ENCODE assay signal across 8 cellular contexts in the genomic region with DNA sequence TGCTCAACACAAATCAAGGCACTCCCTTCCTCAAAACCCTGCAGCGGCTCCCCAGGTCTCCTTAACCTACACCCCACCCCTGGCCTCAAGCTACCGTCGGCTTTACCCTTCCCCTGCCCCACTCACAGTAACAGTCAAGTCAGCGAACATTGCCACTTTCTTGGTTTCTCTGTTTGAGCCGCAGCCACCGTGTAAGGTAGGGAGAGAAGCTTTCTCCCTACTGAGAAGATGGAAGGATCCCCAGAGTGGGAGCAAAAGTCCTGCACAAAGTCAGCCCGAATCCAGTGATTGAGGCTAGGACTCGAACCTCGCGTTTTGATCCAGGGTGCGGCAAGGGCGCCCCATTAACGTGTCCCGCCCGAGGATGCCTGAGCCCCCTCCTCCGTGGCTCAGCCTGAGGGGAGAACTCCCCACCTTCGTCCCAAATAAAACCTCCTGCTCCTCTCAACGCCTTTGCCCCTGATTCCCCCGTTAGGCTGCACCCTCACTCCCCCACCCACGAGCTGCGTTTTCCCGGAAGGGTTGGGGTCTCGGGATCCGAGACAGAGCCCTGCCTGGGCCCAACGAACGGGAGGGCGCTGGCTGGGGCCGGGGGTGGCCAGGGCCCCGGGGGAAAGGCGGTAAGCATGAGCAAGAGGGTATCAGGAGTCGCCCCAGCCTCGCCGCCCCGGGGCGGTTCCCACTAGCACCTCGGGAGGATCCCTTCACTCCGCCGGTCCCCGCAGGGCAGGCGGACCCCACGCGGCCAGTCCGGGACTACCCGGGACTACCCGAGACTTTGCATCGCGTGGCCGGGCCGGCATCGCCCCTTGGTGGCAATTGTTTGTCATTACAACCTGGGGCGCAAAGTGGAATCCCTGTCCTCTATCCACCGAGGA. TPM values are rescaled to one million over a fixed set of nuclear protein-coding genes. Genes with fewer than 3 reads are reported as not detected.
A peak's percentile ranks its signal among the peaks of the same experiment; 100 is the strongest.
DNase-seq lines count a peak whose midpoint lies in the region; ATAC-seq, FAIRE-seq and TF ChIP-seq lines count a peak whose summit lies in the region.

No MANE protein-coding gene starts in this region.

- no peak for FAIRE-seq in H54 (lab: Jason Lieb, UNC)

- intact Hi-C loops in transverse colon (cut with DNase I; ENCODE audit: low total_unique reads), result no loop called here

- POLR2A ChIA-PET in BJ (lab: Charles Lee), result no interaction called here

- TF ChIP-seq POLR2A in H54 (IDR thresholded peaks at IDR 0.05; ENCODE audit: low read depth, low read length) (no peak), gastroesophageal sphincter (IDR thresholded peaks at IDR 0.05) (no peak), transverse colon (IDR thresholded peaks at IDR 0.05) (no peak)

- TF ChIP-seq EP300 in gastroesophageal sphincter (IDR thresholded peaks at IDR 0.05) (no peak), transverse colon (IDR thresholded peaks at IDR 0.05; ENCODE audit: low read depth) (no peak)

- CTCF ChIA-PET in BJ (lab: Yijun Ruan, JAX), result interaction anchor here (0.6 to 7.9 kb wide), 17 partner anchors 7 to 176 kb away, joined by 3 to 108 read pairs (median 6); partner anchors contain the start of genes ASB16, NAGS and PPY

- TF ChIP-seq CTCF in BJ (IDR thresholded peaks at IDR 0.05; ENCODE audit: insufficient read depth, low read depth, low read length), result peak; percentile 89
- peak in 3 of 4 experiments; percentile 78 to 90 (median 85) for TF ChIP-seq CTCF in gastroesophageal sphincter (IDR thresholded peaks at IDR 0.05)
- peak; percentile 88 to 91 (median 90) for TF ChIP-seq CTCF in transverse colon (IDR thresholded peaks at IDR 0.05)

- H3K4me1 ChIP-seq in gastroesophageal sphincter, result peaks cover 0 to 13% (median 4%) of the 10 kb centered on the region in 3 donors
- H3K4me1 ChIP-seq in transverse colon, result peaks cover 4 to 8% (median 7%) of the 10 kb centered on the region in 4 donors

- no peaks in the 10 kb centered on the region for H3K9me3 ChIP-seq in gastroesophageal sphincter
- no peaks in the 10 kb centered on the region for H3K9me3 ChIP-seq in transverse colon

- H3K4me3 ChIP-seq in BJ (ENCODE audit: low read depth, low read length) (peak overlapping the region; percentile 33), gastroesophageal sphincter (peak overlapping the region in 1 of 2 donors; percentile 35), transverse colon (peak overlapping the region in 1 of 4 donors; percentile 18)

- in situ Hi-C loops in transverse colon (cut with MboI; ENCODE audit: low pct_ligation_motif_present in 1 of 4, low pct_unique_long_range_greater_than_20kb in 1 of 4, low sequenced_read_pairs in 3 of 4), result loop anchor here in 3 of 4 donors (10.0 to 25.0 kb wide), 2 partner anchors 50 to 107 kb away; partner anchors contain the start of gene PPY (in 3 of the 3)

- ATAC-seq in gastroesophageal sphincter, result peak; percentile 83

- 12 to 46% methylated on average over 4 to 21 of the region's 52 CpGs for WGBS in gastroesophageal sphincter (ENCODE audit: low coverage in 1 of 2), 2 donors
- WGBS in transverse colon (ENCODE audit: low coverage in 1 of 2), 2 donors, result 7% methylated on average over 52 of the region's 52 CpGs; no CpG with 5 or more reads in 1 of the 2 donors

- H3K36me3 ChIP-seq in BJ (ENCODE audit: control insufficient read depth, insufficient read depth, low read length), result no peaks in the 10 kb centered on the region
- no peaks in the 10 kb centered on the region for H3K36me3 ChIP-seq in gastroesophageal sphincter
- no peaks in the 10 kb centered on the region for H3K36me3 ChIP-seq in transverse colon

- H3K27ac ChIP-seq in gastroesophageal sphincter (no peak overlapping the region), transverse colon (no peak overlapping the region)

- DNase-seq in BJ (ENCODE audit: low read depth), result no peak
- peak; percentile 82 for DNase-seq in H54 (ENCODE audit: insufficient read length, low spot score)
- peak; percentile 36 for DNase-seq in RPMI7951 (ENCODE audit: low read depth)
- peak; percentile 50 for DNase-seq in activated gamma-delta T cell treated with anti-CD3 and anti-CD28 coated beads, Interleukin-2, amount 50 U/mL, for 16 hours (ENCODE audit: low read depth)
- peak in 43 of 56 donors; percentile 10 to 82 (median 39) for DNase-seq in nucleus accumbens (lab: John Stamatoyannopoulos, UW)
- DNase-seq in transverse colon, result peak; percentile 60
- no peak for DNase-seq in NK-92 (lab: John Stamatoyannopoulos, UW; ENCODE audit: unreplicated experiment)

- H3K27me3 ChIP-seq in BJ (ENCODE audit: control insufficient read depth, insufficient read depth, low read length), result peaks cover 5% of the 10 kb centered on the region
- H3K27me3 ChIP-seq in gastroesophageal sphincter, result peaks cover 6% of the 10 kb centered on the region
- H3K27me3 ChIP-seq in transverse colon, result peaks cover 43% of the 10 kb centered on the region

RNA-seq across cellular contexts. Expression of gene NAGS, which starts 9.9 kb away (rescaled TPM):
- 1.1 and 1.6 TPM in 2 replicates for polyA plus RNA-seq in BJ (2011; rRNA removed)
- 0.46 and 0.81 TPM in 2 replicates for polyA minus RNA-seq in BJ (2011; rRNA and poly(A)+ RNA removed)
- 1.8 and 3.3 TPM in 2 replicates for total RNA-seq in RPMI7951 (2014; rRNA removed; shearing (Covaris generic))
- 1 to 10 TPM in 2 of 4 donors, under 1 TPM in 2; 0.62 to 3.0 (median 1.0) TPM for total RNA-seq in gastroesophageal sphincter
- 10 to 100 TPM in 2 of 4 donors, 1 to 10 TPM in 2; 3.0 to 46.3 (median 17.7) TPM for total RNA-seq in transverse colon

RNA-seq across cellular contexts. Expression of gene TMEM101, which starts 20.3 kb away (rescaled TPM):
- 28.2 and 47.9 TPM in 2 replicates for polyA plus RNA-seq in BJ (2011; rRNA removed)
- 24.7 and 35.0 TPM in 2 replicates for polyA minus RNA-seq in BJ (2011; rRNA and poly(A)+ RNA removed)
- total RNA-seq in RPMI7951 (2014; rRNA removed; shearing (Covaris generic)), result 46.8 and 48.3 TPM in 2 replicates
- total RNA-seq in gastroesophageal sphincter, result 10 to 100 TPM; 27.6 to 39.8 (median 33.6) TPM
- total RNA-seq in transverse colon, result 10 to 100 TPM; 25.2 to 34.0 (median 27.7) TPM

RNA-seq across cellular contexts. Expression of gene PYY, which starts 40.8 kb away (rescaled TPM):
- not detected in 2 replicates for polyA plus RNA-seq in BJ (2011; rRNA removed)
- not detected in 2 replicates for polyA minus RNA-seq in BJ (2011; rRNA and poly(A)+ RNA removed)
- total RNA-seq in RPMI7951 (2014; rRNA removed; shearing (Covaris generic)), result not detected in 2 replicates
- not detected for total RNA-seq in gastroesophageal sphincter
- total RNA-seq in transverse colon, result 10 to 100 TPM in 3 of 4 donors, not detected in 1; 27.7 to 89.2 (median 52.1) TPM

RNA-seq across cellular contexts. Expression of gene PPY, which starts 52.2 kb away (rescaled TPM):
- not detected in 2 replicates for polyA plus RNA-seq in BJ (2011; rRNA removed)
- not detected in 2 replicates for polyA minus RNA-seq in BJ (2011; rRNA and poly(A)+ RNA removed)
- total RNA-seq in RPMI7951 (2014; rRNA removed; shearing (Covaris generic)), result not detected in 2 replicates
- total RNA-seq in gastroesophageal sphincter, result not detected
- total RNA-seq in transverse colon, result not detected

Comparison
In these comparisons a context has a peak if more than half of its experiments do, and no peak if none do; other contexts are left out.
1. DNase-seq: peak in H54 (single experiment), RPMI7951 (single experiment), activated gamma-delta T cell treated with anti-CD3 and anti-CD28 coated beads, Interleukin-2, amount 50 U/mL, for 16 hours (single experiment), nucleus accumbens (43 of 56) and transverse colon (single experiment); none in BJ (single experiment) and NK-92 (single experiment).
2. Peak in every context shown above with its lines, with median percentiles within 50 percentile points of each other: CTCF ChIP-seq.